8 cellular contexts compared by ENCODE assay signal in genomic region chr5:95631991-95632675, GRCh38. TPM values are rescaled to one million over a fixed set of nuclear protein-coding genes. Genes with fewer than 3 reads are reported as not detected.
A peak's percentile ranks its signal among the peaks of the same experiment; 100 is the strongest.
DNase-seq lines count a peak whose midpoint lies in the region; ATAC-seq, FAIRE-seq and TF ChIP-seq lines count a peak whose summit lies in the region.

No MANE protein-coding gene starts in this region.

- peak; percentile 88 for FAIRE-seq in endothelial cell of umbilical vein (lab: Jason Lieb, UNC)

- CTCF ChIA-PET in activated CD4-positive, alpha-beta T cell treated with anti-CD3 and anti-CD28 coated beads for 36 hours (lab: Charles Lee), result interaction anchor here (0.9 to 2.6 kb wide), 5 partner anchors 10 to 191 kb away, joined by 4 to 39 read pairs (median 6); partner anchors contain the start of genes GLRX and RFESD
- CTCF ChIA-PET in endothelial cell of umbilical vein (lab: Charles Lee), result interaction anchor here (0.8 to 2.8 kb wide), 7 partner anchors 10 to 217 kb away, joined by 3 to 17 read pairs (median 5); partner anchors contain the start of genes ARSK, RFESD and SKIC3

- no peaks in the 10 kb centered on the region for H3K9me1 ChIP-seq in endothelial cell of umbilical vein (replicated peaks; ENCODE audit: control insufficient read depth, extremely low read depth, insufficient read depth, low read length)

- no peaks in the 10 kb centered on the region for H3K27me3 ChIP-seq in endothelial cell of umbilical vein (ENCODE audit: control insufficient read depth in 2 of 2, insufficient read depth in 2 of 2, low read length in 2 of 2)

- no peaks in the 10 kb centered on the region for H3K9me3 ChIP-seq in endothelial cell of umbilical vein (replicated peaks; ENCODE audit: control insufficient read depth, insufficient read depth, low read length)

- DNase-seq in AG08396 (ENCODE audit: low spot score) (peak; percentile 41), endothelial cell of umbilical vein (ENCODE audit: low read depth, low spot score) (peak; percentile 68), NCI-H1048 (lab: John Stamatoyannopoulos, UW) (no peak), SIG-M5 treated with dmso at 0.1 percent for 504 hours (lab: John Stamatoyannopoulos, UW; ENCODE audit: unreplicated experiment) (no peak)
- DNase-seq in activated CD4-positive, alpha-beta T cell treated with anti-CD3 and anti-CD28 coated beads for 36 hours, result peak; percentile 85
- peak; percentile 60 for DNase-seq in stimulated activated CD4-positive, alpha-beta T cell treated with anti-CD3 and anti-CD28 coated beads, Interleukin-4, amount 100 ng/mL, for 1 hour

- peaks cover 7% of the 10 kb centered on the region for H3K36me3 Mint-ChIP-seq in activated CD4-positive, alpha-beta T cell treated with anti-CD3 and anti-CD28 coated beads for 36 hours (ENCODE audit: low read depth)

- no peak for TF ChIP-seq POLR2A in endothelial cell of umbilical vein (IDR thresholded peaks at IDR 0.05; ENCODE audit: low read depth, low read length)

- H3K9ac ChIP-seq in endothelial cell of umbilical vein (replicated peaks; ENCODE audit: extremely low read depth, insufficient read depth, low read length), result no peak overlapping the region

- TSS peak; percentile 94 for BruUV-seq in endothelial cell of umbilical vein (replicated peaks; lab: Mats Ljungman, UMichigan)

- no peaks in the 10 kb centered on the region for H4K20me1 ChIP-seq in endothelial cell of umbilical vein (replicated peaks; ENCODE audit: control insufficient read depth, extremely low read depth, insufficient read depth, low read length)

- POLR2A ChIA-PET in activated CD4-positive, alpha-beta T cell treated with anti-CD3 and anti-CD28 coated beads for 36 hours (lab: Charles Lee), result interaction anchor here (0.6 to 1.6 kb wide), 5 partner anchors 9 to 1134 kb away, joined by 3 to 13 read pairs (median 5); partner anchors contain the start of genes ARSK, RFESD and SKIC3
- POLR2A ChIA-PET in endothelial cell of umbilical vein (lab: Charles Lee), result no interaction called here

- no peak for TF ChIP-seq CTCF in endothelial cell of umbilical vein (IDR thresholded peaks at IDR 0.05; ENCODE audit: extremely low read depth in 1 of 2, insufficient read depth in 1 of 2, low read depth in 1 of 2, low read length in 2 of 2)

- no peaks in the 10 kb centered on the region for H3K36me3 ChIP-seq in endothelial cell of umbilical vein (ENCODE audit: control insufficient read depth in 2 of 2, extremely low read depth in 1 of 2, insufficient read depth in 2 of 2, low read length in 2 of 2)

- peaks cover 22% of the 10 kb centered on the region for H3K4me1 Mint-ChIP-seq in activated CD4-positive, alpha-beta T cell treated with anti-CD3 and anti-CD28 coated beads for 36 hours

- ATAC-seq in GM19452 (IDR thresholded peaks at IDR 0.05; ENCODE audit: unreplicated experiment) (peak; percentile 96), HG03520 (IDR thresholded peaks at IDR 0.05; ENCODE audit: unreplicated experiment) (peak; percentile 81)
- ATAC-seq in activated CD4-positive, alpha-beta T cell treated with anti-CD3 and anti-CD28 coated beads for 36 hours, result peak; percentile 99

- H3K4me2 ChIP-seq in endothelial cell of umbilical vein (ENCODE audit: insufficient read depth, low read length), result no peak overlapping the region

- peaks cover 4% of the 10 kb centered on the region for H3K9me3 Mint-ChIP-seq in activated CD4-positive, alpha-beta T cell treated with anti-CD3 and anti-CD28 coated beads for 36 hours (ENCODE audit: low read depth)

- peak overlapping the region; percentile 94 for H3K27ac Mint-ChIP-seq in activated CD4-positive, alpha-beta T cell treated with anti-CD3 and anti-CD28 coated beads for 36 hours

- H3K4me3 Mint-ChIP-seq in activated CD4-positive, alpha-beta T cell treated with anti-CD3 and anti-CD28 coated beads for 36 hours, result peak overlapping the region; percentile 22

- peaks cover 1% of the 10 kb centered on the region for H3K27me3 Mint-ChIP-seq in activated CD4-positive, alpha-beta T cell treated with anti-CD3 and anti-CD28 coated beads for 36 hours

- peak overlapping the region; percentile 44 for H3K27ac ChIP-seq in endothelial cell of umbilical vein (ENCODE audit: insufficient read depth, low read depth, low read length)

- dilution Hi-C loops in endothelial cell of umbilical vein (cut with MboI; ENCODE audit: extremely low pct_ligation_motif_present, low sequenced_read_pairs), result loop anchor here (25.0 kb wide), 1 partner anchor 205 kb away; no protein-coding TSS in a partner anchor

- peaks cover 9% of the 10 kb centered on the region for H3K4me1 ChIP-seq in endothelial cell of umbilical vein (ENCODE audit: control insufficient read depth, extremely low read depth, insufficient read depth, low read length)

- intact Hi-C loops in activated CD4-positive, alpha-beta T cell treated with anti-CD3 and anti-CD28 coated beads for 36 hours (cut with DNase I, micrococcal nuclease), result loop anchor here (1.0 to 5.0 kb wide), 8 partner anchors 10 to 330 kb away; partner anchors contain the start of genes ARSK (in 1 of the 2), ELL2 (in 1 of the 2), RFESD (in 1 of the 2) and SKIC3 (in 1 of the 2)
- intact Hi-C loops in endothelial cell of umbilical vein (cut with micrococcal nuclease), result loop anchor here (1.0 kb wide), 1 partner anchor 10 kb away; no protein-coding TSS in a partner anchor

- peak overlapping the region; percentile 55 for H2AFZ ChIP-seq in endothelial cell of umbilical vein (ENCODE audit: low read depth, low read length)

- no peak overlapping the region for H3K4me3 ChIP-seq in endothelial cell of umbilical vein (replicated peaks in 1 of 3; ENCODE audit: insufficient read depth in 1 of 3, low read depth in 1 of 3, low read length in 3 of 3)

- H3K79me2 ChIP-seq in endothelial cell of umbilical vein (ENCODE audit: control insufficient read depth, insufficient read depth, low read length), result no peaks in the 10 kb centered on the region

TF ChIP-seq in endothelial cell of umbilical vein, 7 proteins besides CTCF, POLR2A, EP300 and RAD21:
- TF ChIP-seq FOS (IDR thresholded peaks at IDR 0.05; ENCODE audit: borderline replicate concordance, insufficient read depth, low read length) (peak; percentile 58), EZH2 (IDR thresholded peaks at IDR 0.05; ENCODE audit: borderline replicate concordance, low read depth, low read length, severe bottlenecking) (no peak), MYC (IDR thresholded peaks at IDR 0.05; ENCODE audit: low read depth, low read length) (no peak), MAX (IDR thresholded peaks at IDR 0.05; ENCODE audit: insufficient read depth, insufficient read length) (no peak), JUN (IDR thresholded peaks at IDR 0.05; ENCODE audit: borderline replicate concordance, insufficient read depth, insufficient read length, low read depth) (peak; percentile 35), GATA2 (IDR thresholded peaks at IDR 0.05; ENCODE audit: insufficient read depth, insufficient read length, low read depth, low read length) (no peak), POLR2AphosphoS5 (IDR thresholded peaks at IDR 0.05; ENCODE audit: insufficient read depth, low read depth, low read length) (no peak)

RNA-seq across cellular contexts. Expression of gene GPR150, which starts 12.2 kb away (rescaled TPM):
- under 1 TPM; 0.37 to 0.46 TPM for total RNA-seq in activated CD4-positive, alpha-beta T cell treated with anti-CD3 and anti-CD28 coated beads for 36 hours
- total RNA-seq in endothelial cell of umbilical vein, result 0.31 and 0.35 TPM in 2 replicates
- 0.16 and 0.28 TPM in 2 replicates for polyA plus RNA-seq in endothelial cell of umbilical vein
- 0.09 and 0.10 TPM in 2 replicates for polyA plus RNA-seq in endothelial cell of umbilical vein (2011; cell fraction: cytosol; rRNA removed)
- polyA plus RNA-seq in endothelial cell of umbilical vein (2011; cell fraction: nucleus; rRNA removed), result 0.13 TPM in 1 of 2 replicates, not detected in the other
- 0.17 and 0.57 TPM in 2 replicates for polyA plus RNA-seq in endothelial cell of umbilical vein (2012)
- polyA minus RNA-seq in endothelial cell of umbilical vein, result 0.08 and 0.17 TPM in 2 replicates
- polyA minus RNA-seq in endothelial cell of umbilical vein (2011; cell fraction: cytosol; rRNA and poly(A)+ RNA removed), result not detected
- polyA minus RNA-seq in endothelial cell of umbilical vein (2011; cell fraction: nucleus; rRNA and poly(A)+ RNA removed), result 0.19 and 0.24 TPM in 2 replicates

RNA-seq across cellular contexts. Expression of gene RFESD, which starts 14.4 kb away (rescaled TPM):
- total RNA-seq in activated CD4-positive, alpha-beta T cell treated with anti-CD3 and anti-CD28 coated beads for 36 hours, result 1 to 10 TPM; 4.1 to 9.2 TPM
- total RNA-seq in endothelial cell of umbilical vein, result 1.1 and 2.0 TPM in 2 replicates
- 0.57 and 0.88 TPM in 2 replicates for polyA plus RNA-seq in endothelial cell of umbilical vein
- polyA plus RNA-seq in endothelial cell of umbilical vein (2011; cell fraction: cytosol; rRNA removed), result 0.92 and 0.96 TPM in 2 replicates
- polyA plus RNA-seq in endothelial cell of umbilical vein (2011; cell fraction: nucleus; rRNA removed), result 0.42 and 0.74 TPM in 2 replicates
- polyA plus RNA-seq in endothelial cell of umbilical vein (2012), result 2.2 and 3.4 TPM in 2 replicates
- polyA minus RNA-seq in endothelial cell of umbilical vein, result 2.0 TPM in 1 of 2 replicates, not detected in the other
- 0.61 TPM for polyA minus RNA-seq in endothelial cell of umbilical vein (2011; cell fraction: cytosol; rRNA and poly(A)+ RNA removed)
- polyA minus RNA-seq in endothelial cell of umbilical vein (2011; cell fraction: nucleus; rRNA and poly(A)+ RNA removed), result 0.43 and 1.3 TPM in 2 replicates

RNA-seq across cellular contexts. Expression of gene SPATA9, which starts 50.7 kb away (rescaled TPM):
- total RNA-seq in activated CD4-positive, alpha-beta T cell treated with anti-CD3 and anti-CD28 coated beads for 36 hours, result not detected
- not detected in 2 replicates for total RNA-seq in endothelial cell of umbilical vein
- 0.07 TPM in 1 of 2 replicates, not detected in the other for polyA plus RNA-seq in endothelial cell of umbilical vein
- 0.11 and 0.25 TPM in 2 replicates for polyA plus RNA-seq in endothelial cell of umbilical vein (2011; cell fraction: cytosol; rRNA removed)
- polyA plus RNA-seq in endothelial cell of umbilical vein (2011; cell fraction: nucleus; rRNA removed), result 0.18 and 0.32 TPM in 2 replicates
- 0.21 and 0.44 TPM in 2 replicates for polyA plus RNA-seq in endothelial cell of umbilical vein (2012)
- 1.00 TPM in 1 of 2 replicates, not detected in the other for polyA minus RNA-seq in endothelial cell of umbilical vein
- not detected for polyA minus RNA-seq in endothelial cell of umbilical vein (2011; cell fraction: cytosol; rRNA and poly(A)+ RNA removed)
- polyA minus RNA-seq in endothelial cell of umbilical vein (2011; cell fraction: nucleus; rRNA and poly(A)+ RNA removed), result not detected in 2 replicates

Comparison
In these comparisons a context has a peak if more than half of its experiments do, and no peak if none do; other contexts are left out.
1. DNase-seq: peak in AG08396 (single experiment), activated CD4-positive, alpha-beta T cell treated with anti-CD3 and anti-CD28 coated beads for 36 hours (single experiment), endothelial cell of umbilical vein (single experiment) and stimulated activated CD4-positive, alpha-beta T cell treated with anti-CD3 and anti-CD28 coated beads, Interleukin-4, amount 100 ng/mL, for 1 hour (single experiment); none in NCI-H1048 (single experiment) and SIG-M5 treated with dmso at 0.1 percent for 504 hours (single experiment).
2. Peak in every context shown above with its lines, with median percentiles within 50 percentile points of each other: ATAC-seq.